In genomic region chr9:128065907-128066712, GRCh38 we compare ENCODE assay signal across 8 cellular contexts. TPM values are rescaled to one million over a fixed set of nuclear protein-coding genes. Genes with fewer than 3 reads are reported as not detected.
DNase-seq lines count a peak whose midpoint lies in the region; ATAC-seq and TF ChIP-seq lines count a peak whose summit lies in the region.

No MANE protein-coding gene starts in this region.

- H3K9me3 ChIP-seq in vagina = no peaks in the 10 kb centered on the region

- H3K4me3 ChIP-seq in cardiac fibroblast (replicated peaks in 1 of 2; ENCODE audit: low read depth in 2 of 2, low read length in 2 of 2) = peak overlapping the region; percentile 46 to 58
- H3K4me3 ChIP-seq in mesendoderm (ENCODE audit: low read length) = no peak overlapping the region
- peak overlapping the region; percentile 74 to 96 for H3K4me3 ChIP-seq in vagina

- H2BK120ac ChIP-seq in mesendoderm (ENCODE audit: low read depth, low read length) = no peak overlapping the region

- H3K18ac ChIP-seq in mesendoderm (ENCODE audit: low read length) = no peak overlapping the region

- H3K56ac ChIP-seq in mesendoderm (ENCODE audit: low read length) = peak overlapping the region; percentile 75

- H3K27me3 ChIP-seq in mesendoderm (ENCODE audit: insufficient read depth, low read length, poor library complexity) (no peaks in the 10 kb centered on the region), vagina (no peaks in the 10 kb centered on the region)

- no CpG with 5 or more reads among the region's 18 CpGs for WGBS in mesendoderm (ENCODE audit: extremely low coverage, insufficient coverage, low lambda C conversion rate)

- CTCF ChIA-PET in HEK293T (lab: Yijun Ruan, JAX) = interaction anchor here (1.6 kb wide), 2 partner anchors 9 to 124 kb away, joined by 3 to 4 read pairs; no protein-coding TSS in a partner anchor

- intact Hi-C loops in Right ventricle myocardium inferior (cut with DNase I) (no loop called here), cardiac septum (cut with DNase I) (no loop called here), vagina (cut with DNase I) (no loop called here)

- H3K36me3 ChIP-seq in mesendoderm (ENCODE audit: control insufficient read depth, insufficient read depth, low read length) (no peaks in the 10 kb centered on the region), vagina (no peaks in the 10 kb centered on the region)

- H2AK5ac ChIP-seq in mesendoderm (ENCODE audit: low read length) = peak overlapping the region; percentile 90

- TF ChIP-seq POLR2A in vagina (IDR thresholded peaks at IDR 0.05) = no peak

- no peak overlapping the region for H2BK15ac ChIP-seq in mesendoderm (replicated peaks; ENCODE audit: low read depth)

- H3K4me2 ChIP-seq in mesendoderm (ENCODE audit: low read length) = no peak overlapping the region

- H3K9ac ChIP-seq in mesendoderm (ENCODE audit: low read length) = peak overlapping the region; percentile 64

- DNase-seq in Right ventricle myocardium inferior (ENCODE audit: missing footprints) = peak; percentile 72
- no peak for DNase-seq in cardiac septum (ENCODE audit: low spot score)
- no peak for DNase-seq in cardiac fibroblast (ENCODE audit: low read depth in 2 of 2)
- DNase-seq in mesendoderm = no peak
- no peak for DNase-seq in vagina (ENCODE audit: extremely low spot score in 2 of 2)
- no peak for DNase-seq in dermis blood vessel endothelial cell
- DNase-seq in UCSD-AML1 (lab: John Stamatoyannopoulos, UW; ENCODE audit: unreplicated experiment) = no peak
- no peak for DNase-seq in HEK293T (ENCODE audit: extremely low spot score)

- H3K27ac ChIP-seq in mesendoderm (ENCODE audit: low read depth, low read length) = no peak overlapping the region
- H3K27ac ChIP-seq in vagina = peak overlapping the region; percentile 99

- no peak overlapping the region for H2BK5ac ChIP-seq in mesendoderm (ENCODE audit: low read length)

- no peak overlapping the region for H3K4ac ChIP-seq in mesendoderm (ENCODE audit: low read depth, low read length)

- peaks cover 8% of the 10 kb centered on the region for H3K79me1 ChIP-seq in mesendoderm (ENCODE audit: low read length)

- POLR2A ChIA-PET in HEK293T (lab: Yijun Ruan, JAX) = interaction anchor here (0.9 to 2.6 kb wide), 3 partner anchors 8 to 33 kb away, joined by 3 to 20 read pairs (median 3); no protein-coding TSS in a partner anchor

- TF ChIP-seq CTCF in cardiac fibroblast (IDR thresholded peaks at IDR 0.05; ENCODE audit: low read depth, low read length) = no peak
- TF ChIP-seq CTCF in vagina (IDR thresholded peaks at IDR 0.05) = no peak

- no peak overlapping the region for H3K23ac ChIP-seq in mesendoderm (ENCODE audit: low read length)

- H3K4me1 ChIP-seq in mesendoderm (ENCODE audit: control insufficient read depth, low read depth, low read length) (peaks cover 10% of the 10 kb centered on the region), vagina (peaks cover 51% of the 10 kb centered on the region)

- H4K5ac ChIP-seq in mesendoderm (ENCODE audit: low read length) = no peak overlapping the region

- ATAC-seq in Right ventricle myocardium inferior = no peak

- H3K79me2 ChIP-seq in mesendoderm (ENCODE audit: control insufficient read depth, insufficient read depth, low read length) = peaks cover 10% of the 10 kb centered on the region

- no peak overlapping the region for H4K8ac ChIP-seq in mesendoderm (ENCODE audit: low read depth, low read length)

TF ChIP-seq in HEK293T, 16 proteins besides CTCF, POLR2A, EP300 and RAD21:
- TF ChIP-seq FOXA1 (IDR thresholded peaks at IDR 0.05) = no peak
- TF ChIP-seq SP1 (IDR thresholded peaks at IDR 0.05) = no peak
- no peak for TF ChIP-seq CTBP1 (IDR thresholded peaks at IDR 0.05; ENCODE audit: borderline replicate concordance)
- TF ChIP-seq BHLHE40 (IDR thresholded peaks at IDR 0.05; ENCODE audit: borderline replicate concordance) = no peak
- TF ChIP-seq, protein P1, sequence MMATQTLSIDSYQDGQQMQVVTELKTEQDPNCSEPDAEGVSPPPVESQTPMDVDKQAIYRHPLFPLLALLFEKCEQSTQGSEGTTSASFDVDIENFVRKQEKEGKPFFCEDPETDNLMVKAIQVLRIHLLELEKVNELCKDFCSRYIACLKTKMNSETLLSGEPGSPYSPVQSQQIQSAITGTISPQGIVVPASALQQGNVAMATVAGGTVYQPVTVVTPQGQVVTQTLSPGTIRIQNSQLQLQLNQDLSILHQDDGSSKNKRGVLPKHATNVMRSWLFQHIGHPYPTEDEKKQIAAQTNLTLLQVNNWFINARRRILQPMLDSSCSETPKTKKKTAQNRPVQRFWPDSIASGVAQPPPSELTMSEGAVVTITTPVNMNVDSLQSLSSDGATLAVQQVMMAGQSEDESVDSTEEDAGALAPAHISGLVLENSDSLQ (IDR thresholded peaks at IDR 0.05) = no peak
- TF ChIP-seq FOXK2 (IDR thresholded peaks at IDR 0.05) = no peak
- no peak for TF ChIP-seq FOXM1 (IDR thresholded peaks at IDR 0.05; ENCODE audit: borderline replicate concordance)
- no peak for TF ChIP-seq TARDBP (IDR thresholded peaks at IDR 0.05)
- TF ChIP-seq ELF4 (IDR thresholded peaks at IDR 0.05) = no peak
- TF ChIP-seq SUZ12 (IDR thresholded peaks at IDR 0.05) = no peak
- TF ChIP-seq L3MBTL2 (conservative IDR thresholded peaks at IDR 0.05) = no peak
- TF ChIP-seq HDGF (IDR thresholded peaks at IDR 0.05; ENCODE audit: borderline replicate concordance) = no peak
TF ChIP-seq in HEK293T: peak in this region for 0.

RNA-seq across cellular contexts. Expression of gene NAIF1, which starts 1.0 kb away (rescaled TPM):
- total RNA-seq in Right ventricle myocardium inferior (5.1 TPM), cardiac septum (6.2 TPM), vagina (13.3 TPM), dermis blood vessel endothelial cell (12.8 and 13.8 TPM in 2 replicates)
- polyA plus RNA-seq in mesendoderm (2013, experiment 1 of 2) = 5.7 TPM
- polyA plus RNA-seq in mesendoderm (2013, experiment 2 of 2) = 4.9 TPM

RNA-seq across cellular contexts. Expression of gene SLC25A25, which starts 1.9 kb away (rescaled TPM):
- total RNA-seq in Right ventricle myocardium inferior (5.9 TPM), cardiac septum (5.6 TPM), vagina (44.4 TPM), dermis blood vessel endothelial cell (34.1 and 64.7 TPM in 2 replicates)
- polyA plus RNA-seq in mesendoderm (2013, experiment 1 of 2) = 11.9 TPM
- polyA plus RNA-seq in mesendoderm (2013, experiment 2 of 2) = 12.3 TPM
